In genomic region chr9:40975351-40975750, GRCh38 we compare ENCODE assay signal across 5 cellular contexts.
DNase-seq lines count a peak whose midpoint lies in the region; ATAC-seq, FAIRE-seq and TF ChIP-seq lines count a peak whose summit lies in the region.
"Not testable (repeated sequence)": the region's sequence is repeated elsewhere in the genome, so short reads cannot be mapped to it uniquely, and the experiment has no call there.

No MANE protein-coding gene starts in this region.

- not testable (repeated sequence) for H3K36me3 Mint-ChIP-seq in chondrocyte (ENCODE audit: low read depth)

- not testable (repeated sequence) for ATAC-seq in lower lobe of right lung

- not testable (repeated sequence) for H3K27ac Mint-ChIP-seq in chondrocyte (ENCODE audit: unreplicated experiment)

- not testable (repeated sequence) for H3K4me1 ChIP-seq in kidney (ENCODE audit: control insufficient read depth in 1 of 2, insufficient read depth in 1 of 2, low read depth in 1 of 2, low read length in 2 of 2); lower lobe of right lung; spleen

- H3K4me1 Mint-ChIP-seq in chondrocyte (ENCODE audit: low read depth) = not testable (repeated sequence)

- intact Hi-C loops in kidney (cut with DNase I); lower lobe of right lung (cut with DNase I); spleen (cut with DNase I; ENCODE audit: low total_unique reads): not testable (repeated sequence)

- 89 to 98% (median 94%) methylated on average over 17 of the region's 17 CpGs for WGBS in spleen, 5 donors

- H3K27me3 ChIP-seq in lower lobe of right lung (ENCODE audit: low read depth); spleen (replicated peaks in 1 of 7): not testable (repeated sequence)

- H3K27me3 Mint-ChIP-seq in chondrocyte (ENCODE audit: low read depth) = not testable (repeated sequence)

- not testable (repeated sequence) for TF ChIP-seq CTCF in chondrocyte (IDR thresholded peaks at IDR 0.05); kidney (IDR thresholded peaks at IDR 0.05; ENCODE audit: borderline replicate concordance, extremely low read depth, insufficient read depth); lower lobe of right lung (IDR thresholded peaks at IDR 0.05); spleen (IDR thresholded peaks at IDR 0.05 in 8 of 11, conservative IDR thresholded peaks at IDR 0.05 in 3 of 11)

- H3K4me3 Mint-ChIP-seq in chondrocyte (ENCODE audit: unreplicated experiment) = not testable (repeated sequence)

- peak; percentile 95 for DNase-seq in chondrocyte (ENCODE audit: low spot score)
- DNase-seq in kidney = peak; percentile 78
- DNase-seq in lower lobe of right lung = peak; percentile 45
- DNase-seq in mesenteric fat pad (ENCODE audit: low spot score) = peak; percentile 89
- DNase-seq in spleen = peak; percentile 74

- not testable (repeated sequence) for H3K9me3 ChIP-seq in kidney (ENCODE audit: control insufficient read depth in 1 of 2, low read length in 2 of 2); lower lobe of right lung; spleen

- H3K36me3 ChIP-seq in kidney (ENCODE audit: control insufficient read depth in 1 of 2, insufficient read depth in 2 of 2, low read length in 2 of 2); lower lobe of right lung; spleen: not testable (repeated sequence)

- not testable (repeated sequence) for TF ChIP-seq POLR2A in spleen (IDR thresholded peaks at IDR 0.05)

- not testable (repeated sequence) for H3K9me3 Mint-ChIP-seq in chondrocyte (ENCODE audit: low read depth)

- not testable (repeated sequence) for H3K4me3 ChIP-seq in kidney (ENCODE audit: low read length in 2 of 2); lower lobe of right lung; spleen

- not testable (repeated sequence) for FAIRE-seq in kidney (lab: Jason Lieb, UNC)

- H3K9ac ChIP-seq in kidney (ENCODE audit: low read length in 2 of 2) = not testable (repeated sequence)

- not testable (repeated sequence) for H3K27ac ChIP-seq in kidney (ENCODE audit: low read depth in 2 of 2, low read length in 2 of 2); lower lobe of right lung; spleen

Comparison
In these comparisons a context has a peak if more than half of its experiments do, and no peak if none do; other contexts are left out.
1. DNase-seq: peak in every context shown above with its lines; median percentile 95 in chondrocyte; 89 in mesenteric fat pad; 78 in kidney; 74 in spleen; 45 in lower lobe of right lung.